9 cellular contexts compared by ENCODE assay signal in genomic region chr7:158432369-158433270, GRCh38.
DNase-seq lines count a peak whose midpoint lies in the region; ATAC-seq, FAIRE-seq and TF ChIP-seq lines count a peak whose summit lies in the region.
"Had no signal": no experiment of that assay in that cellular context is flagged by ENCODE, and none has a peak within 500 bp of the region (broad histone marks: within the 10 kb centered on the region; RNA-seq: fewer than 3 reads in every experiment).

No MANE protein-coding gene starts in this region.

- peak overlapping the region in 1 of 2 donors; percentile 64 for H3K27ac ChIP-seq in small intestine (ENCODE audit: low read depth in 1 of 2, low read length in 1 of 2)

- H3K36me3 ChIP-seq in small intestine (ENCODE audit: control insufficient read depth in 2 of 2, insufficient read depth in 2 of 2, low read length in 2 of 2): no peaks in the 10 kb centered on the region

- no peaks in the 10 kb centered on the region for H3K27me3 ChIP-seq in small intestine (ENCODE audit: control insufficient read depth in 2 of 2, insufficient read depth in 2 of 2, low read length in 2 of 2)

- H3K9me3 ChIP-seq in small intestine (ENCODE audit: control insufficient read depth, low read depth): no peaks in the 10 kb centered on the region

- no peak overlapping the region for H3K4me3 ChIP-seq in epithelial cell of proximal tubule (ENCODE audit: low read depth, low read length)
- H3K4me3 ChIP-seq in small intestine (ENCODE audit: low read depth in 1 of 2, low read length in 2 of 2): no peak overlapping the region

- 5 to 19% (median 11%) methylated on average over 17 of the region's 17 CpGs for WGBS in small intestine, 3 donors

- FAIRE-seq in HTR-8/SVneo (lab: Jason Lieb, UNC) (no peak), small intestine (lab: Jason Lieb, UNC) (no peak)

- DNase-seq in HTR-8/SVneo (ENCODE audit: insufficient read length, low spot score) (peak; percentile 21), NCI-H460 (ENCODE audit: extremely low read depth, low read depth) (peak; percentile 99), epithelial cell of proximal tubule (ENCODE audit: low read depth) (peak; percentile 9), small intestine (peak; percentile 73), T1000 (lab: John Stamatoyannopoulos, UW) (no peak)
- DNase-seq in activated CD8-positive, alpha-beta memory T cell treated with anti-CD3 and anti-CD28 coated beads, Interleukin-2, amount 50 U/mL, for 4 hours: no peak
- DNase-seq: glutamatergic neuron had no signal

- no peaks in the 10 kb centered on the region for H3K4me1 ChIP-seq in small intestine (ENCODE audit: control insufficient read depth in 2 of 2, insufficient read depth in 1 of 2, low read depth in 1 of 2, low read length in 1 of 2)

- ATAC-seq in HG03342 (IDR thresholded peaks at IDR 0.05; ENCODE audit: unreplicated experiment) (no peak), GM21717 (IDR thresholded peaks at IDR 0.05; ENCODE audit: unreplicated experiment) (no peak)

- no peak for TF ChIP-seq CTCF in epithelial cell of proximal tubule (conservative IDR thresholded peaks at IDR 0.05; ENCODE audit: low read depth, low read length)

Comparison
In these comparisons a context has a peak if more than half of its experiments do, and no peak if none do; other contexts are left out.
1. DNase-seq: peak in HTR-8/SVneo (single experiment), NCI-H460 (single experiment), epithelial cell of proximal tubule (single experiment) and small intestine (single experiment); none in T1000 (single experiment) and activated CD8-positive, alpha-beta memory T cell treated with anti-CD3 and anti-CD28 coated beads, Interleukin-2, amount 50 U/mL, for 4 hours (single experiment).